ENCODE assay signal across 8 cellular contexts in the genomic region with DNA sequence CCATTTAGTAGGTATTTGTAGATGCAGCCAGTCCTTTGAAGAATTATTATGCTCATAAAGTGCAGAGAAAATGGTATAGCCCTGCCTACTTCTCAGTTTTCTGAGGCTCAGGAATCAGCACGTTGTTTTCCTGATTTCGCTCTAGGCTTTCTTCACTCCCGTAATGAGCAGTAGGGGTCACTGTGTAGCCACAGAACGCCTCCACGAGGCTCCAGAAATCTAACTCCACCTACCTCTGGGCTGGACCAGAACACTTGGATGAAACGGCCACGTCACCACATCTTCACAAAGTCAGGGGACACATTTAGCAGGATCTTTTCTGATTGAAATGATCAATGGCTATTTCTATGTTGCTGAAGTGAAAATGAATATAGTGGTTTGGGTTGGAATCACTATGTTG. TPM values are rescaled to one million over a fixed set of nuclear protein-coding genes. Genes with fewer than 3 reads are reported as not detected.
DNase-seq lines count a peak whose midpoint lies in the region; ATAC-seq and TF ChIP-seq lines count a peak whose summit lies in the region.

No MANE protein-coding gene starts in this region.

- DNase-seq in GM10266 (ENCODE audit: extremely low spot score) (peak; percentile 69), NCI-H748 (lab: John Stamatoyannopoulos, UW; ENCODE audit: unreplicated experiment) (peak; percentile 95), memory B cell (ENCODE audit: low spot score in 2 of 2) (peak; percentile 48 to 62)
- DNase-seq in activated CD4-positive, alpha-beta memory T cell treated with anti-CD3 and anti-CD28 coated beads, Interleukin-2, amount 10 ng/mL, durations not matched to agents 7 days and 5 days = peak; percentile 63
- DNase-seq in effector memory CD4-positive, alpha-beta T cell = peak; percentile 6 to 27 (median 13)
- peak; percentile 39 for DNase-seq in stimulated activated naive B cell treated with anti-CD40 and anti-IgM and Interleukin-4, amounts not matched to agents 10 μg/mL and 1 μg/mL and 100 μg/mL, for 72 hours

- H3K27me3 ChIP-seq in effector memory CD4-positive, alpha-beta T cell (replicated peaks; ENCODE audit: control insufficient read depth, insufficient read depth, low read length, poor library complexity, severe bottlenecking) = no peaks in the 10 kb centered on the region

- H3K36me3 ChIP-seq in effector memory CD4-positive, alpha-beta T cell (ENCODE audit: control insufficient read depth, insufficient read depth, low read length) = no peaks in the 10 kb centered on the region

- POLR2A ChIA-PET in activated CD4-positive, alpha-beta memory T cell treated with anti-CD3 and anti-CD28 coated beads, Interleukin-2, amount 10 ng/mL, durations not matched to agents 7 days and 5 days (lab: Charles Lee) = no interaction called here

- no peak overlapping the region for H3K4me3 Mint-ChIP-seq in activated CD4-positive, alpha-beta memory T cell treated with anti-CD3 and anti-CD28 coated beads, Interleukin-2, amount 10 ng/mL, durations not matched to agents 7 days and 5 days
- H3K4me3 Mint-ChIP-seq in memory B cell = no peak overlapping the region
- no peak overlapping the region for H3K4me3 Mint-ChIP-seq in stimulated activated naive B cell treated with anti-CD40 and anti-IgM and Interleukin-4, amounts not matched to agents 10 μg/mL and 1 μg/mL and 100 μg/mL, for 72 hours

- H3K9me3 ChIP-seq in effector memory CD4-positive, alpha-beta T cell (ENCODE audit: control insufficient read depth, low read length) = no peaks in the 10 kb centered on the region

- peaks cover 19% of the 10 kb centered on the region for H3K27me3 Mint-ChIP-seq in activated CD4-positive, alpha-beta memory T cell treated with anti-CD3 and anti-CD28 coated beads, Interleukin-2, amount 10 ng/mL, durations not matched to agents 7 days and 5 days
- H3K27me3 Mint-ChIP-seq in memory B cell = peaks cover 12% of the 10 kb centered on the region
- H3K27me3 Mint-ChIP-seq in stimulated activated naive B cell treated with anti-CD40 and anti-IgM and Interleukin-4, amounts not matched to agents 10 μg/mL and 1 μg/mL and 100 μg/mL, for 72 hours = peaks cover 23 to 42% of the 10 kb centered on the region in 2 donors

- H3K4me1 ChIP-seq in effector memory CD4-positive, alpha-beta T cell (ENCODE audit: control insufficient read depth, insufficient read depth, low read length, poor library complexity, severe bottlenecking) = no peaks in the 10 kb centered on the region

- peaks cover 8% of the 10 kb centered on the region for H3K4me1 Mint-ChIP-seq in activated CD4-positive, alpha-beta memory T cell treated with anti-CD3 and anti-CD28 coated beads, Interleukin-2, amount 10 ng/mL, durations not matched to agents 7 days and 5 days
- peaks cover 7% of the 10 kb centered on the region for H3K4me1 Mint-ChIP-seq in memory B cell
- peaks cover 3 to 10% of the 10 kb centered on the region in 2 donors for H3K4me1 Mint-ChIP-seq in stimulated activated naive B cell treated with anti-CD40 and anti-IgM and Interleukin-4, amounts not matched to agents 10 μg/mL and 1 μg/mL and 100 μg/mL, for 72 hours

- no peaks in the 10 kb centered on the region for H3K9me3 Mint-ChIP-seq in activated CD4-positive, alpha-beta memory T cell treated with anti-CD3 and anti-CD28 coated beads, Interleukin-2, amount 10 ng/mL, durations not matched to agents 7 days and 5 days
- peaks cover 4% of the 10 kb centered on the region for H3K9me3 Mint-ChIP-seq in memory B cell
- no peaks in the 10 kb centered on the region for H3K9me3 Mint-ChIP-seq in stimulated activated naive B cell treated with anti-CD40 and anti-IgM and Interleukin-4, amounts not matched to agents 10 μg/mL and 1 μg/mL and 100 μg/mL, for 72 hours

- peak; percentile 67 for ATAC-seq in HG03342 (IDR thresholded peaks at IDR 0.05; ENCODE audit: unreplicated experiment)
- peak; percentile 89 for ATAC-seq in memory B cell (ENCODE audit: low read depth)
- ATAC-seq in stimulated activated naive B cell treated with anti-CD40 and anti-IgM and Interleukin-4, amounts not matched to agents 10 μg/mL and 1 μg/mL and 100 μg/mL, for 72 hours (replicated peaks) = peak; percentile 89 to 94
- no peak for ATAC-seq in GM21515 (IDR thresholded peaks at IDR 0.05; ENCODE audit: unreplicated experiment)

- CTCF ChIA-PET in activated CD4-positive, alpha-beta memory T cell treated with anti-CD3 and anti-CD28 coated beads, Interleukin-2, amount 10 ng/mL, durations not matched to agents 7 days and 5 days (lab: Charles Lee) = interaction anchor here (0.9 to 10.3 kb wide), 5 partner anchors 10 to 453 kb away, joined by 3 to 132 read pairs (median 3); no protein-coding TSS in a partner anchor

- H3K27ac ChIP-seq in effector memory CD4-positive, alpha-beta T cell (ENCODE audit: insufficient read depth, low read length, poor library complexity, severe bottlenecking) = no peak overlapping the region

- peak; percentile 76 for TF ChIP-seq CTCF in GM10266 (IDR thresholded peaks at IDR 0.05; ENCODE audit: control insufficient read depth, insufficient read depth, low read depth, missing control alignments)

- no peak overlapping the region for H3K4me3 ChIP-seq in effector memory CD4-positive, alpha-beta T cell (ENCODE audit: insufficient read depth, low read depth, low read length, poor library complexity, severe bottlenecking)

- H3K36me3 Mint-ChIP-seq in activated CD4-positive, alpha-beta memory T cell treated with anti-CD3 and anti-CD28 coated beads, Interleukin-2, amount 10 ng/mL, durations not matched to agents 7 days and 5 days (ENCODE audit: low read depth) = no peaks in the 10 kb centered on the region
- no peaks in the 10 kb centered on the region for H3K36me3 Mint-ChIP-seq in memory B cell
- no peaks in the 10 kb centered on the region for H3K36me3 Mint-ChIP-seq in stimulated activated naive B cell treated with anti-CD40 and anti-IgM and Interleukin-4, amounts not matched to agents 10 μg/mL and 1 μg/mL and 100 μg/mL, for 72 hours

- H3K27ac Mint-ChIP-seq in activated CD4-positive, alpha-beta memory T cell treated with anti-CD3 and anti-CD28 coated beads, Interleukin-2, amount 10 ng/mL, durations not matched to agents 7 days and 5 days = no peak overlapping the region
- H3K27ac Mint-ChIP-seq in memory B cell = no peak overlapping the region
- H3K27ac Mint-ChIP-seq in stimulated activated naive B cell treated with anti-CD40 and anti-IgM and Interleukin-4, amounts not matched to agents 10 μg/mL and 1 μg/mL and 100 μg/mL, for 72 hours = no peak overlapping the region

RNA-seq across cellular contexts. Expression of gene GTF3A, which starts 49.8 kb away (rescaled TPM):
- total RNA-seq in activated CD4-positive, alpha-beta memory T cell treated with anti-CD3 and anti-CD28 coated beads, Interleukin-2, amount 10 ng/mL, durations not matched to agents 7 days and 5 days = 100 to 1,000 TPM; 187 to 189 TPM

Comparison
In these comparisons a context has a peak if more than half of its experiments do, and no peak if none do; other contexts are left out.
1. DNase-seq: peak in every context shown above with its lines; median percentile 95 in NCI-H748; 69 in GM10266; 63 in activated CD4-positive, alpha-beta memory T cell treated with anti-CD3 and anti-CD28 coated beads, Interleukin-2, amount 10 ng/mL, durations not matched to agents 7 days and 5 days; 55 in memory B cell; 39 in stimulated activated naive B cell treated with anti-CD40 and anti-IgM and Interleukin-4, amounts not matched to agents 10 μg/mL and 1 μg/mL and 100 μg/mL, for 72 hours; 13 in effector memory CD4-positive, alpha-beta T cell.